In the genomic region with DNA sequence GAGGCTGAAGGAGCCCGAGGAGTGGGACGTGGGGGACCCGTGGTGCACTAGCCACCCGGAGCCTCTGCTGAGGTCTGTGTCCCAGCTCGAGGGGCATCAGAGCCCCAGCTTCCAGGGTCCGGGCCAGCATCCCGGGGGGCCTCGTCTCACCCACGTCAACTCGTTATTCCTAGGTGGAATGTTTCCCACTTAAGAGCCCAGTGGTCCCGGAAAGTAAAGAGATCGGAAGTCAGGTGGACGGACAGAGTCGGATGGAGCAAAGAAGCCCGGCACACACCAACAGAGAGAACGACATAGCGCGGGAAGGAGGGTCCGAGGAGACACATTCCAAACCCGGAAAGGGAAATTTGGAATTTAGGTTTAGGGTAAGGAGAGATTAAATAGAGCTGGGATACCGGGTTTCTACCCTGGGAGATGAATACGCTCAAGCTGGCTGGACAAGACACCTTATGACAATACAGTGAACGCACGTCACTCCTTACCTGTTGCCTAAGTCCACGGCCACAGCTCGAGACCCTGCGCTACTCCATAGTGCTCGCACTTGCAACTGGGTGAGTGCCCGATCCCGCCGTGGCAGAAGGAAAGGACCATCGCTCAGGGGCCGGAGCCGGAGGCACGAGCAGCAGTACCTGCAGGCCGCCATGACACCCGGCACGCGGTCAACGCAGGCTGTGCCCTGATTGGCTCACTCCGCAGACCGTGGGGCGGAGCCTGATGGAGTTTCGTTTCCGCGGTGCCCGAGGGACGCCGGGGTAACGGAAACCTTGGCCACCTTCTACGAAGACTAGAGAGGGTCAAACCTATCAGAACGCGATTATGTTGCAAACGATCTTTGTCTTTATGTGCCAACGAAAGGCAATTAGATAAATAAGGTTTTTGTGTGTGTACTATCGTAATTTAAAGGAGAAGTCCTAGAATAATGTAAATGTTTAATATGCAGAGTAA, we compare ENCODE assay signal across 8 cellular contexts. TPM values are rescaled to one million over a fixed set of nuclear protein-coding genes. Genes with fewer than 3 reads are reported as not detected.
DNase-seq lines count a peak whose midpoint lies in the region; ATAC-seq lines count a peak whose summit lies in the region.

A gene (minus strand): TSS at position 664 of the 945 bp plus-strand sequence. CDS start 21 bp downstream, at position 643.

- H3K36me3 ChIP-seq in Karpas-422 (ENCODE audit: insufficient read depth, low read length) = peaks cover 10% of the 10 kb centered on the region; the same call in 1 of the 2 replicates
- H3K36me3 ChIP-seq in naive thymus-derived CD4-positive, alpha-beta T cell (ENCODE audit: control insufficient read depth in 2 of 3, insufficient read depth in 3 of 3, low read length in 3 of 3) = no peaks in the 10 kb centered on the region

- H2AFZ ChIP-seq in Karpas-422 (ENCODE audit: low read length) = peak within 1 kb of the TSS; percentile 77

- H3K9me3 Mint-ChIP-seq in naive thymus-derived CD4-positive, alpha-beta T cell = no peaks in the 10 kb centered on the region
- no peaks in the 10 kb centered on the region for H3K9me3 Mint-ChIP-seq in stimulated activated naive B cell treated with anti-CD40 and anti-IgM and Interleukin-4, amounts not matched to agents 10 μg/mL and 1 μg/mL and 100 μg/mL, for 72 hours

- H3K9me3 ChIP-seq in Karpas-422 (ENCODE audit: low read length) = no peaks in the 10 kb centered on the region
- no peaks in the 10 kb centered on the region for H3K9me3 ChIP-seq in naive thymus-derived CD4-positive, alpha-beta T cell (ENCODE audit: control insufficient read depth in 2 of 3, low read length in 3 of 3)

- DNase-seq in DMS79 treated with DMSO at 0.1 percent for 48 hours (lab: John Stamatoyannopoulos, UW) (peak; percentile 92), Karpas-422 (peak; percentile 98), RKO (ENCODE audit: low spot score) (peak; percentile 98), activated T-helper 1 cell treated with Interleukin-2 at 50 U/mL for 16 hours (ENCODE audit: low read depth) (peak; percentile 83), fibroblast of gingiva (ENCODE audit: low read depth) (peak; percentile 92)
- peak; percentile 78 to 92 (median 90) for DNase-seq in naive thymus-derived CD4-positive, alpha-beta T cell
- peak; percentile 95 for DNase-seq in stimulated activated naive B cell treated with anti-CD40 and anti-IgM and Interleukin-4, amounts not matched to agents 10 μg/mL and 1 μg/mL and 100 μg/mL, for 72 hours

- peak within 1 kb of the TSS; percentile 35; the same call in 1 of the 2 replicates for H3K27ac ChIP-seq in Karpas-422 (ENCODE audit: low read length)
- H3K27ac ChIP-seq in naive thymus-derived CD4-positive, alpha-beta T cell (ENCODE audit: low read depth, low read length) = peak within 1 kb of the TSS; percentile 72

- H3K9me2 ChIP-seq in Karpas-422 (replicated peaks; ENCODE audit: insufficient read depth, low read length) = no peaks in the 10 kb centered on the region

- CTCF ChIA-PET in naive thymus-derived CD4-positive, alpha-beta T cell (lab: Charles Lee) = no interaction called here

- H3K27me3 Mint-ChIP-seq in naive thymus-derived CD4-positive, alpha-beta T cell = peaks cover 0 to 6% (median 3%) of the 10 kb centered on the region in 5 donors
- peaks cover 2 to 3% of the 10 kb centered on the region in 2 donors for H3K27me3 Mint-ChIP-seq in stimulated activated naive B cell treated with anti-CD40 and anti-IgM and Interleukin-4, amounts not matched to agents 10 μg/mL and 1 μg/mL and 100 μg/mL, for 72 hours

- peaks cover 18 to 50% (median 43%) of the 10 kb centered on the region in 7 donors for H3K4me1 Mint-ChIP-seq in naive thymus-derived CD4-positive, alpha-beta T cell
- H3K4me1 Mint-ChIP-seq in stimulated activated naive B cell treated with anti-CD40 and anti-IgM and Interleukin-4, amounts not matched to agents 10 μg/mL and 1 μg/mL and 100 μg/mL, for 72 hours = peaks cover 11 to 12% of the 10 kb centered on the region in 2 donors

- peak within 1 kb of the TSS; percentile 92 to 99 (median 96) for H3K27ac Mint-ChIP-seq in naive thymus-derived CD4-positive, alpha-beta T cell
- peak within 1 kb of the TSS; percentile 95 for H3K27ac Mint-ChIP-seq in stimulated activated naive B cell treated with anti-CD40 and anti-IgM and Interleukin-4, amounts not matched to agents 10 μg/mL and 1 μg/mL and 100 μg/mL, for 72 hours

- peaks cover 23% of the 10 kb centered on the region for H3K4me1 ChIP-seq in Karpas-422 (ENCODE audit: low read length)
- peaks cover 0 to 6% of the 10 kb centered on the region in 2 donors for H3K4me1 ChIP-seq in naive thymus-derived CD4-positive, alpha-beta T cell (ENCODE audit: control insufficient read depth in 2 of 2, insufficient read depth in 2 of 2, low read length in 2 of 2)

- H3K9ac ChIP-seq in Karpas-422 (ENCODE audit: low read length) = peak within 1 kb of the TSS; percentile 97

- H3K4me3 ChIP-seq in Karpas-422 (ENCODE audit: low read length) = peak within 1 kb of the TSS; percentile 99
- H3K4me3 ChIP-seq in naive thymus-derived CD4-positive, alpha-beta T cell (ENCODE audit: low read length) = peak within 1 kb of the TSS; percentile 90

- ATAC-seq in GM21825 (IDR thresholded peaks at IDR 0.05; ENCODE audit: unreplicated experiment) = peak; percentile 100
- ATAC-seq in naive thymus-derived CD4-positive, alpha-beta T cell = peak; percentile 100
- peak; percentile 100 for ATAC-seq in stimulated activated naive B cell treated with anti-CD40 and anti-IgM and Interleukin-4, amounts not matched to agents 10 μg/mL and 1 μg/mL and 100 μg/mL, for 72 hours (replicated peaks)

- peak within 1 kb of the TSS; percentile 94 to 99 (median 97) for H3K4me3 Mint-ChIP-seq in naive thymus-derived CD4-positive, alpha-beta T cell
- peak within 1 kb of the TSS; percentile 91 to 94 for H3K4me3 Mint-ChIP-seq in stimulated activated naive B cell treated with anti-CD40 and anti-IgM and Interleukin-4, amounts not matched to agents 10 μg/mL and 1 μg/mL and 100 μg/mL, for 72 hours

- POLR2A ChIA-PET in naive thymus-derived CD4-positive, alpha-beta T cell (lab: Charles Lee) = no interaction called here

- peak within 1 kb of the TSS; percentile 82 for H3K4me2 ChIP-seq in Karpas-422 (ENCODE audit: low read depth, low read length, poor library complexity, severe bottlenecking)

- H4K20me1 ChIP-seq in Karpas-422 (ENCODE audit: insufficient read depth, low read depth, low read length) = no peaks in the 10 kb centered on the region; the same call in 1 of the 2 replicates

- no peaks in the 10 kb centered on the region for H3K27me3 ChIP-seq in Karpas-422 (ENCODE audit: low read length)
- H3K27me3 ChIP-seq in naive thymus-derived CD4-positive, alpha-beta T cell (ENCODE audit: control insufficient read depth in 2 of 2, insufficient read depth in 2 of 2, low read length in 2 of 2) = no peaks in the 10 kb centered on the region

- H3K79me2 ChIP-seq in Karpas-422 (ENCODE audit: low read length) = peaks cover 51% of the 10 kb centered on the region

- H3K36me3 Mint-ChIP-seq in naive thymus-derived CD4-positive, alpha-beta T cell = peaks cover 0 to 16% (median 4%) of the 10 kb centered on the region in 5 donors
- H3K36me3 Mint-ChIP-seq in stimulated activated naive B cell treated with anti-CD40 and anti-IgM and Interleukin-4, amounts not matched to agents 10 μg/mL and 1 μg/mL and 100 μg/mL, for 72 hours = peaks cover 14 to 22% of the 10 kb centered on the region in 2 donors

- intact Hi-C loops in naive thymus-derived CD4-positive, alpha-beta T cell (cut with micrococcal nuclease) = loop anchor here (1.0 to 10.0 kb wide), 11 partner anchors 76 to 1907 kb away; a partner anchor contains a TSS

RNA-seq across cellular contexts. Expression of the gene that starts here (rescaled TPM):
- total RNA-seq in Karpas-422 (2014; rRNA removed; shearing (Covaris generic); ENCODE audit: low replicate concordance) = 35.5 and 50.9 TPM in 2 replicates
- total RNA-seq in naive thymus-derived CD4-positive, alpha-beta T cell = 10 to 100 TPM; 16.9 to 31.2 (median 18.5) TPM
- 10 to 100 TPM; 23.7 to 32.7 TPM for polyA plus RNA-seq in naive thymus-derived CD4-positive, alpha-beta T cell

Comparison
In these comparisons a context has a peak if more than half of its experiments do, and no peak if none do; other contexts are left out.
1. Peak in every context shown above with its lines: DNase-seq, ATAC-seq, H3K4me3 ChIP-seq and H3K27ac ChIP-seq.